In genomic region chr17:38545531-38546225, GRCh38 we compare ENCODE assay signal across 19 cellular contexts.
DNase-seq lines count a peak whose midpoint lies in the region; ATAC-seq and TF ChIP-seq lines count a peak whose summit lies in the region.
"Had no signal": no experiment of that assay in that cellular context is flagged by ENCODE, and none has a peak within 500 bp of the region (broad histone marks: within the 10 kb centered on the region; RNA-seq: fewer than 3 reads in every experiment).

No MANE protein-coding gene starts in this region.

- peak; percentile 25 for ATAC-seq in esophagus mucosa
- ATAC-seq in HG02938 (IDR thresholded peaks at IDR 0.05; ENCODE audit: unreplicated experiment) = no peak
- ATAC-seq: CD8-positive, alpha-beta T cell had no signal

- no peaks in the 10 kb centered on the region for H3K27me3 Mint-ChIP-seq in endodermal cell (ENCODE audit: insufficient read depth)

- no peaks in the 10 kb centered on the region for H3K79me2 ChIP-seq in osteoblast (ENCODE audit: insufficient read depth, low read length)
- no peaks in the 10 kb centered on the region for H3K79me2 ChIP-seq in mesendoderm (ENCODE audit: control insufficient read depth, insufficient read depth, low read length)

- H2AFZ ChIP-seq in osteoblast (ENCODE audit: low read length) = no peak overlapping the region

- H3K4me3 ChIP-seq in endodermal cell (ENCODE audit: low read length) (no peak overlapping the region), osteoblast (ENCODE audit: insufficient read depth, low read length) (no peak overlapping the region), mesendoderm (ENCODE audit: low read length) (no peak overlapping the region)
- H3K4me3 ChIP-seq: A549; BLaER1 treated with 17β-estradiol and CSF1 and Interleukin-3, amounts not matched to agents 10 nM and 100 nM had no signal

- TF ChIP-seq CTCF in endodermal cell (conservative IDR thresholded peaks at IDR 0.05) (no peak), osteoblast (IDR thresholded peaks at IDR 0.05; ENCODE audit: extremely low read depth, low read depth, low read length) (no peak)

- no peaks in the 10 kb centered on the region for H3K36me3 ChIP-seq in endodermal cell (ENCODE audit: control insufficient read depth, insufficient read depth, low read length)
- no peaks in the 10 kb centered on the region for H3K36me3 ChIP-seq in osteoblast (ENCODE audit: insufficient read depth, low read length)
- H3K36me3 ChIP-seq in mesendoderm (ENCODE audit: control insufficient read depth, insufficient read depth, low read length) = no peaks in the 10 kb centered on the region
- H3K36me3 ChIP-seq: BLaER1 treated with 17β-estradiol and CSF1 and Interleukin-3, amounts not matched to agents 10 nM and 100 nM had no signal

- DNase-seq in DMS53 (lab: John Stamatoyannopoulos, UW) (peak; percentile 53), DMS53 treated with DMSO at 0.1 percent for 48 hours (lab: John Stamatoyannopoulos, UW; ENCODE audit: unreplicated experiment) (no peak), endodermal cell (peak; percentile 38), osteoblast (ENCODE audit: insufficient read length, low spot score, missing footprints) (peak; percentile 61), mesendoderm (no peak)
- DNase-seq: AML-193; Caco-2; Calu3; CD4-positive, alpha-beta T cell; CD8-positive, alpha-beta T cell; DMS79 treated with DMSO at 0.1 percent for 48 hours; GF-D8 had no signal

- H3K4me3 Mint-ChIP-seq in endodermal cell = no peak overlapping the region
- H3K4me3 Mint-ChIP-seq: B cell; CD4-positive, alpha-beta T cell; CD8-positive, alpha-beta T cell had no signal

- no peaks in the 10 kb centered on the region for H3K36me3 Mint-ChIP-seq in endodermal cell (ENCODE audit: low read depth)
- H3K36me3 Mint-ChIP-seq: CD8-positive, alpha-beta T cell had no signal

- H3K9me3 ChIP-seq in endodermal cell (ENCODE audit: control insufficient read depth, low read length) = no peaks in the 10 kb centered on the region
- no peaks in the 10 kb centered on the region for H3K9me3 ChIP-seq in osteoblast (ENCODE audit: low read depth, low read length)
- H3K9me3 ChIP-seq: A549; BLaER1 treated with 17β-estradiol and CSF1 and Interleukin-3, amounts not matched to agents 10 nM and 100 nM; Caco-2 had no signal

- H3K23ac ChIP-seq in mesendoderm (ENCODE audit: low read length) = no peak overlapping the region

- no peak overlapping the region for H3K27ac ChIP-seq in endodermal cell (ENCODE audit: low read depth, low read length)
- no peak overlapping the region for H3K27ac ChIP-seq in osteoblast (ENCODE audit: low read depth, low read length)
- H3K27ac ChIP-seq in mesendoderm (ENCODE audit: low read depth, low read length) = no peak overlapping the region
- H3K27ac ChIP-seq: 22Rv1; A549; BLaER1 treated with 17β-estradiol and CSF1 and Interleukin-3, amounts not matched to agents 10 nM and 100 nM; C4-2B had no signal

- H2BK15ac ChIP-seq in mesendoderm (replicated peaks; ENCODE audit: low read depth) = no peak overlapping the region

- H3K18ac ChIP-seq in mesendoderm (ENCODE audit: low read length) = no peak overlapping the region

- no peaks in the 10 kb centered on the region for H3K79me1 ChIP-seq in mesendoderm (ENCODE audit: low read length)

- H3K4me2 ChIP-seq in osteoblast (ENCODE audit: insufficient read depth, low read length) = no peak overlapping the region
- no peak overlapping the region for H3K4me2 ChIP-seq in mesendoderm (ENCODE audit: low read length)
- H3K4me2 ChIP-seq: A549; BLaER1 treated with 17β-estradiol and CSF1 and Interleukin-3, amounts not matched to agents 10 nM and 100 nM had no signal

- no peak overlapping the region for H3K9ac ChIP-seq in endodermal cell (ENCODE audit: extremely low read depth, low read length, poor library complexity, severe bottlenecking)
- no peak overlapping the region for H3K9ac ChIP-seq in mesendoderm (ENCODE audit: low read length)
- H3K9ac ChIP-seq: BLaER1 treated with 17β-estradiol and CSF1 and Interleukin-3, amounts not matched to agents 10 nM and 100 nM had no signal

- no peak overlapping the region for H4K5ac ChIP-seq in mesendoderm (ENCODE audit: low read length)

- no peaks in the 10 kb centered on the region for H3K4me1 Mint-ChIP-seq in endodermal cell
- H3K4me1 Mint-ChIP-seq: B cell had no signal

- no peaks in the 10 kb centered on the region for H3K9me3 Mint-ChIP-seq in endodermal cell
- H3K9me3 Mint-ChIP-seq: CD4-positive, alpha-beta T cell; CD8-positive, alpha-beta T cell had no signal

- H3K4me1 ChIP-seq in endodermal cell (ENCODE audit: control insufficient read depth, insufficient read depth, low read length) (no peaks in the 10 kb centered on the region), osteoblast (ENCODE audit: insufficient read depth, low read length) (no peaks in the 10 kb centered on the region), mesendoderm (ENCODE audit: control insufficient read depth, low read depth, low read length) (no peaks in the 10 kb centered on the region)
- H3K4me1 ChIP-seq: A549, Caco-2 had no signal

- no peak overlapping the region for H3K56ac ChIP-seq in mesendoderm (ENCODE audit: low read length)

- no peak overlapping the region for H4K8ac ChIP-seq in mesendoderm (ENCODE audit: low read depth, low read length)

- no peak overlapping the region for H2BK120ac ChIP-seq in mesendoderm (ENCODE audit: low read depth, low read length)

- no peaks in the 10 kb centered on the region for H4K20me1 ChIP-seq in osteoblast (ENCODE audit: insufficient read depth, low read length)
- H4K20me1 ChIP-seq: BLaER1 treated with 17β-estradiol and CSF1 and Interleukin-3, amounts not matched to agents 10 nM and 100 nM had no signal

- H3K27ac Mint-ChIP-seq in endodermal cell = no peak overlapping the region
- H3K27ac Mint-ChIP-seq: B cell; CD4-positive, alpha-beta T cell; CD8-positive, alpha-beta T cell had no signal

- no peak overlapping the region for H2AK5ac ChIP-seq in mesendoderm (ENCODE audit: low read length)

- no peaks in the 10 kb centered on the region for H3K27me3 ChIP-seq in endodermal cell (ENCODE audit: control insufficient read depth, insufficient read depth, low read length, poor library complexity, severe bottlenecking)
- peaks cover 3% of the 10 kb centered on the region for H3K27me3 ChIP-seq in osteoblast (ENCODE audit: insufficient read depth, low read length)
- H3K27me3 ChIP-seq in mesendoderm (ENCODE audit: insufficient read depth, low read length, poor library complexity) = no peaks in the 10 kb centered on the region

- H2BK5ac ChIP-seq in mesendoderm (ENCODE audit: low read length) = no peak overlapping the region

- WGBS in endodermal cell (ENCODE audit: insufficient coverage in 1 of 2, insufficient read length in 1 of 2), 2 experiments = 83 to 93% methylated on average over 10 to 12 of the region's 12 CpGs
- WGBS in mesendoderm (ENCODE audit: extremely low coverage, insufficient coverage, low lambda C conversion rate) = no CpG with 5 or more reads among the region's 12 CpGs

- H3K4ac ChIP-seq in mesendoderm (ENCODE audit: low read depth, low read length) = no peak overlapping the region

Comparison
In these comparisons a context has a peak if more than half of its experiments do, and no peak if none do; other contexts are left out.
1. DNase-seq: peak in DMS53 (single experiment), endodermal cell (single experiment) and osteoblast (single experiment); none in DMS53 treated with DMSO at 0.1 percent for 48 hours (single experiment) and mesendoderm (single experiment).